ENCODE assay signal across 14 cellular contexts in the genomic region with DNA sequence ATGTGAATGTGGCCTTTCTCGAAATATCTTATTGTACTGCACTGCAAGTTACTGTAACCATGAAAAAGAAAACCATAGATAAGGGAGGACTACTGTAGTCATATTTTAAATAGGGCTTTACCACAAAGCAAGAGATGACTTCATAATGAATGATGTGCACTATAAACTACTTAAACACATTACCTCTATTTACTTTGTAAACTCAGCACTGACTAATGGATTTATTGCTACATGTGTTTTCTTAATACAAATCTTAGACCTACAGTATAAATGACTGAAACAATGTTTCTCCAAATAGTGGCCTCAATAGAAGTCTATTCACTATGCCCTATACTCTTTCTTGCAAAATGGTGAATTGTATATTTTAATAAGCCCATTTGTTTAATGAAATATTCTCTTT.
"Had no signal": no experiment of that assay in that cellular context is flagged by ENCODE, and none has a peak within 500 bp of the region (broad histone marks: within the 10 kb centered on the region; RNA-seq: fewer than 3 reads in every experiment).

No MANE protein-coding gene starts in this region.

- H3K4me3 ChIP-seq: coronary artery, mucosa of descending colon, thyroid gland had no signal

- H3K27ac Mint-ChIP-seq: activated CD4-positive, alpha-beta memory T cell treated with anti-CD3 and anti-CD28 coated beads, Interleukin-2, amount 10 ng/mL, durations not matched to agents 7 days and 5 days; naive thymus-derived CD4-positive, alpha-beta T cell; stimulated activated effector memory CD8-positive, alpha-beta T cell treated with anti-CD3 and anti-CD28 coated beads, Interleukin-12 subunit alpha, Interleukin-12 subunit beta, amount 100 ng/mL, for 72 hours; WTC11 had no signal

- H3K79me2 ChIP-seq: parathyroid adenoma had no signal

- H3K4me1 Mint-ChIP-seq: activated CD4-positive, alpha-beta memory T cell treated with anti-CD3 and anti-CD28 coated beads, Interleukin-2, amount 10 ng/mL, durations not matched to agents 7 days and 5 days; naive thymus-derived CD4-positive, alpha-beta T cell; stimulated activated effector memory CD8-positive, alpha-beta T cell treated with anti-CD3 and anti-CD28 coated beads, Interleukin-12 subunit alpha, Interleukin-12 subunit beta, amount 100 ng/mL, for 72 hours; WTC11 had no signal

- H3K27me3 Mint-ChIP-seq: activated CD4-positive, alpha-beta memory T cell treated with anti-CD3 and anti-CD28 coated beads, Interleukin-2, amount 10 ng/mL, durations not matched to agents 7 days and 5 days; naive thymus-derived CD4-positive, alpha-beta T cell had no signal

- H3K27ac ChIP-seq: coronary artery, parathyroid adenoma, thyroid gland had no signal

- H3K27me3 ChIP-seq: thyroid gland had no signal

- H3K9ac ChIP-seq: parathyroid adenoma had no signal

- H2AFZ ChIP-seq: parathyroid adenoma had no signal

- H3K4me3 Mint-ChIP-seq: activated CD4-positive, alpha-beta memory T cell treated with anti-CD3 and anti-CD28 coated beads, Interleukin-2, amount 10 ng/mL, durations not matched to agents 7 days and 5 days; activated T-cell treated with anti-CD3 and anti-CD28 coated beads, Interleukin-2, amount 50 U/mL, for 4 hours; naive thymus-derived CD4-positive, alpha-beta T cell; stimulated activated effector memory CD8-positive, alpha-beta T cell treated with anti-CD3 and anti-CD28 coated beads, Interleukin-12 subunit alpha, Interleukin-12 subunit beta, amount 100 ng/mL, for 72 hours; WTC11 had no signal

- H3K4me1 ChIP-seq: parathyroid adenoma, thyroid gland had no signal

- H3K36me3 Mint-ChIP-seq: stimulated activated effector memory CD8-positive, alpha-beta T cell treated with anti-CD3 and anti-CD28 coated beads, Interleukin-12 subunit alpha, Interleukin-12 subunit beta, amount 100 ng/mL, for 72 hours had no signal

- DNase-seq: activated CD4-positive, alpha-beta memory T cell treated with anti-CD3 and anti-CD28 coated beads, Interleukin-2, amount 10 ng/mL, durations not matched to agents 7 days and 5 days; activated CD4-positive, alpha-beta T cell treated with anti-CD3 and anti-CD28 coated beads for 4 hours; activated effector memory CD4-positive, alpha-beta T cell treated with Interleukin-2 at 50 U/mL for 16 hours; activated naive CD4-positive, alpha-beta T cell treated with anti-CD3 and anti-CD28 coated beads, Interleukin-2, amount 50 U/mL, for 16 hours; activated T-cell treated with anti-CD3 and anti-CD28 coated beads, Interleukin-2, amount 50 U/mL, for 4 hours; effector memory CD4-positive, alpha-beta T cell; islet precursor cell; mucosa of descending colon; naive thymus-derived CD4-positive, alpha-beta T cell; thyroid gland had no signal

- H3K36me3 ChIP-seq: thyroid gland had no signal

- H3K9me3 ChIP-seq: mucosa of descending colon, thyroid gland had no signal
